11 cellular contexts compared by ENCODE assay signal in the genomic region with DNA sequence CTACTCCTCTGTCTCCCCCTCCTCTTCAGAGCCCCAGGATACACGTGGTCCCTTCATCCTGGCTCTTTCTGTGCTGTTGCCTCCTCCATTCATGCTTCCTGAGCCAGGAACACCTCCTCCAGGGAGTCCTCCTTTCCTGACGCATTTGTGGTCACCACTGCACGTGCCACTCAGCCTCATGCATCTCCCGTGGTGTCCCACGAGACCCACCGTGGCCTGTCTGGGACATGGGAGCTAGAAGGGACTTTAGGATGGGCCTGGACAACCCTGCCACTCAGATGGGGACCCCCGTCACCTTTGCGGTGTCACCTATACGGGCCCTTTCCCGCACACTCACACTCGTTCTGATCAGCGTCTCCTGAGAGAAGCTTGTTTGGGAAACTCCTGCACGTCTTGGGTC. TPM values are rescaled to one million over a fixed set of nuclear protein-coding genes. Genes with fewer than 3 reads are reported as not detected.
DNase-seq lines count a peak whose midpoint lies in the region; ATAC-seq, FAIRE-seq and TF ChIP-seq lines count a peak whose summit lies in the region.
"Had no signal": no experiment of that assay in that cellular context is flagged by ENCODE, and none has a peak within 500 bp of the region (broad histone marks: within the 10 kb centered on the region; RNA-seq: fewer than 3 reads in every experiment).

No MANE protein-coding gene starts in this region.

- DNase-seq in IMR-90 (no peak), right cardiac atrium (peak in 1 of 3 donors; percentile 51), small intestine (no peak), T1000 (lab: John Stamatoyannopoulos, UW) (no peak), NCI-H1417 treated with DMSO at 0.1 percent for 48 hours (lab: John Stamatoyannopoulos, UW) (no peak), medulla oblongata (ENCODE audit: extremely low spot score) (no peak), SJCRH30 (no peak)
- no peak for DNase-seq in activated naive CD4-positive, alpha-beta T cell treated with anti-CD3 and anti-CD28 coated beads, Interleukin-2, amount 50 U/mL, for 72 hours (ENCODE audit: low spot score in 2 of 2)
- DNase-seq: DMS79 treated with DMSO at 0.1 percent for 48 hours, SIG-M5 had no signal

- WGBS in IMR-90 (ENCODE audit: extremely low coverage in 2 of 2, insufficient read length in 1 of 2), 2 experiments = 75% methylated on average over 6 of the region's 13 CpGs; no CpG with 5 or more reads in 1 of the 2 experiments
- WGBS in right cardiac atrium = 75% methylated on average over 13 of the region's 13 CpGs
- WGBS in small intestine, 3 donors = 72 to 86% (median 75%) methylated on average over 13 of the region's 13 CpGs

- H3K79me1 ChIP-seq in IMR-90 (ENCODE audit: low read depth in 1 of 2, low read length in 2 of 2) = peaks cover 39 to 93% of the 10 kb centered on the region in 2 experiments

- no peak for FAIRE-seq in small intestine (lab: Jason Lieb, UNC)
- FAIRE-seq: keratinocyte had no signal

- H3K14ac ChIP-seq in IMR-90 (replicated peaks; ENCODE audit: low read depth, low read length) = no peak overlapping the region

- H3K36me3 ChIP-seq in IMR-90 (ENCODE audit: control insufficient read depth, insufficient read depth, low read length) = peaks cover 43% of the 10 kb centered on the region
- H3K36me3 ChIP-seq in small intestine (ENCODE audit: control insufficient read depth in 2 of 2, insufficient read depth in 2 of 2, low read length in 2 of 2) = no peaks in the 10 kb centered on the region
- H3K36me3 ChIP-seq in SJCRH30 = no peaks in the 10 kb centered on the region

- no peak overlapping the region; the same call in 1 of the 2 replicates for H2AK5ac ChIP-seq in IMR-90 (ENCODE audit: low read depth, low read length)

- H4K8ac ChIP-seq in IMR-90 (ENCODE audit: low read depth in 2 of 2, low read length in 2 of 2) = no peak overlapping the region

- H3K27me3 ChIP-seq in IMR-90 (ENCODE audit: control insufficient read depth, insufficient read depth, low read length) (no peaks in the 10 kb centered on the region), right cardiac atrium (ENCODE audit: control insufficient read depth, insufficient read depth) (no peaks in the 10 kb centered on the region), small intestine (ENCODE audit: control insufficient read depth in 2 of 2, insufficient read depth in 2 of 2, low read length in 2 of 2) (no peaks in the 10 kb centered on the region), SJCRH30 (no peaks in the 10 kb centered on the region)

- H3K27ac ChIP-seq in IMR-90 (ENCODE audit: insufficient read depth, low read length) (no peak overlapping the region), right cardiac atrium (ENCODE audit: low read length) (peak overlapping the region; percentile 6), small intestine (ENCODE audit: low read depth in 1 of 2, low read length in 1 of 2) (peak overlapping the region; percentile 56 to 83), SJCRH30 (no peak overlapping the region)

- POLR2A ChIA-PET in IMR-90 (lab: Charles Lee; ENCODE audit: unreplicated experiment) = no interaction called here

- peaks cover 53% of the 10 kb centered on the region for H4K20me1 ChIP-seq in IMR-90 (ENCODE audit: insufficient read depth, low read length)

- TF ChIP-seq POLR2A in IMR-90 (IDR thresholded peaks at IDR 0.05; ENCODE audit: low read depth, low read length) = no peak

- H4K5ac ChIP-seq in IMR-90 (ENCODE audit: low read depth, low read length) = no peak overlapping the region

- H2BK20ac ChIP-seq in IMR-90 (ENCODE audit: low read depth, low read length) = no peak overlapping the region

- intact Hi-C loops in IMR-90 (cut with micrococcal nuclease) (no loop called here), right cardiac atrium (cut with DNase I) (no loop called here)

- H2BK5ac ChIP-seq in IMR-90 (ENCODE audit: low read depth, low read length, poor library complexity, severe bottlenecking) = no peak overlapping the region

- no peak overlapping the region for H3K23ac ChIP-seq in IMR-90 (ENCODE audit: low read depth, low read length)

- H3K9ac ChIP-seq in IMR-90 (ENCODE audit: low read depth, low read length) = no peak overlapping the region

- H3K4me1 ChIP-seq in IMR-90 (ENCODE audit: control insufficient read depth, insufficient read depth, low read length) (peaks cover 18% of the 10 kb centered on the region), right cardiac atrium (ENCODE audit: control insufficient read depth, insufficient read depth, low read length) (peaks cover 1% of the 10 kb centered on the region), small intestine (ENCODE audit: control insufficient read depth in 2 of 2, insufficient read depth in 1 of 2, low read depth in 1 of 2, low read length in 1 of 2) (peaks cover 6 to 19% of the 10 kb centered on the region in 2 donors), SJCRH30 (peaks cover 2% of the 10 kb centered on the region; the same call in 1 of the 2 replicates)

- H3K4me3 ChIP-seq in IMR-90 (ENCODE audit: insufficient read depth, low read depth, low read length) = no peak overlapping the region
- no peak overlapping the region for H3K4me3 ChIP-seq in right cardiac atrium (ENCODE audit: low read length)
- no peak overlapping the region for H3K4me3 ChIP-seq in small intestine (ENCODE audit: low read depth in 1 of 2, low read length in 2 of 2)
- H3K4me3 ChIP-seq in SJCRH30 = no peak overlapping the region

- no peak overlapping the region for H2BK120ac ChIP-seq in IMR-90 (ENCODE audit: low read depth, low read length)

- H3K27ac Mint-ChIP-seq in activated naive CD4-positive, alpha-beta T cell treated with anti-CD3 and anti-CD28 coated beads, Interleukin-2, amount 50 U/mL, for 72 hours = peak overlapping the region; percentile 90 to 91

- no peak overlapping the region for H3K18ac ChIP-seq in IMR-90 (ENCODE audit: low read depth, low read length)

- TF ChIP-seq CTCF in IMR-90 (conservative IDR thresholded peaks at IDR 0.05; ENCODE audit: low read depth, low read length) = no peak

- H3K4me2 ChIP-seq in IMR-90 (ENCODE audit: low read depth, low read length) = no peak overlapping the region

- H2BK15ac ChIP-seq in IMR-90 (ENCODE audit: low read depth, low read length) = no peak overlapping the region

- H3K9me3 Mint-ChIP-seq in activated naive CD4-positive, alpha-beta T cell treated with anti-CD3 and anti-CD28 coated beads, Interleukin-2, amount 50 U/mL, for 72 hours = peaks cover 9 to 20% of the 10 kb centered on the region in 2 donors

- H2AFZ ChIP-seq in IMR-90 (replicated peaks; ENCODE audit: low read length, poor library complexity) = no peak overlapping the region

- H3K9me1 ChIP-seq in IMR-90 (ENCODE audit: insufficient read depth, low read length) = peaks cover 24% of the 10 kb centered on the region; the same call in 1 of the 2 replicates

- no peak overlapping the region for H4K91ac ChIP-seq in IMR-90 (ENCODE audit: insufficient read depth, low read depth, low read length)

- in situ Hi-C loops in IMR-90 (cut with MboI; ENCODE audit: low sequenced_read_pairs) = no loop called here

- no TSS peak for BruUV-seq in IMR-90 (replicated peaks; lab: Mats Ljungman, UMichigan)

- peaks cover 19 to 41% of the 10 kb centered on the region in 2 donors for H3K36me3 Mint-ChIP-seq in activated naive CD4-positive, alpha-beta T cell treated with anti-CD3 and anti-CD28 coated beads, Interleukin-2, amount 50 U/mL, for 72 hours

- H3K4ac ChIP-seq in IMR-90 (ENCODE audit: low read depth, low read length) = peak overlapping the region; percentile 0; the same call in 1 of the 2 replicates

- peak overlapping the region; percentile 1 for H2AK9ac ChIP-seq in IMR-90 (replicated peaks; ENCODE audit: low read depth, low read length, poor library complexity)

- no peak for TF ChIP-seq RAD21 in IMR-90 (IDR thresholded peaks at IDR 0.05; ENCODE audit: low read length)

- dilution Hi-C loops in IMR-90 (cut with HindIII; ENCODE audit: low sequenced_read_pairs, unreplicated experiment) = no loop called here

- ATAC-seq in IMR-90 (ENCODE audit: low read depth) = no peak
- peak in 1 of 2 donors; percentile 8 for ATAC-seq in activated naive CD4-positive, alpha-beta T cell treated with anti-CD3 and anti-CD28 coated beads, Interleukin-2, amount 50 U/mL, for 72 hours
- ATAC-seq in right cardiac atrium = no peak

- no peak overlapping the region for H3K56ac ChIP-seq in IMR-90 (ENCODE audit: extremely low read depth, insufficient read depth, low read length)

- no peaks in the 10 kb centered on the region for H3K9me3 ChIP-seq in IMR-90 (ENCODE audit: control insufficient read depth, insufficient read depth, low read length)
- no peaks in the 10 kb centered on the region for H3K9me3 ChIP-seq in right cardiac atrium (ENCODE audit: control insufficient read depth, low read length)
- H3K9me3 ChIP-seq in small intestine (ENCODE audit: control insufficient read depth, low read depth) = no peaks in the 10 kb centered on the region
- no peaks in the 10 kb centered on the region for H3K9me3 ChIP-seq in SJCRH30 (replicated peaks)

- CTCF ChIA-PET in IMR-90 (lab: Yijun Ruan, JAX) = interaction anchor here (0.9 kb wide), 1 partner anchor 187 kb away, joined by 3 read pairs; no protein-coding TSS in a partner anchor

RNA-seq across cellular contexts. Expression of a gene that starts 6.7 kb away (rescaled TPM):
- total RNA-seq in IMR-90 (2012; rRNA removed) = 35.8 and 37.8 TPM in 2 replicates
- 42.7 and 43.3 TPM in 2 replicates for polyA plus RNA-seq in IMR-90 (2012; rRNA removed)
- polyA plus RNA-seq in IMR-90 (2012; cell fraction: cytosol; rRNA removed) = 34.1 and 37.4 TPM in 2 replicates
- 14.4 and 29.4 TPM in 2 replicates for polyA plus RNA-seq in IMR-90 (2012; cell fraction: nucleus; rRNA removed; ENCODE audit: low replicate concordance)
- total RNA-seq in activated naive CD4-positive, alpha-beta T cell treated with anti-CD3 and anti-CD28 coated beads, Interleukin-2, amount 50 U/mL, for 72 hours = 10 to 100 TPM in 1 of 2 donors, 1 to 10 TPM in 1; 4.0 to 17.0 TPM
- total RNA-seq in right cardiac atrium = 10 to 100 TPM in 3 of 4 donors, 1 to 10 TPM in 1; 9.0 to 23.2 (median 14.7) TPM
- polyA plus RNA-seq in right cardiac atrium = 8.8 TPM
- 10 to 100 TPM in 2 of 3 donors, 1 to 10 TPM in 1; 3.4 to 22.3 (median 13.0) TPM for polyA plus RNA-seq in small intestine
- total RNA-seq in SJCRH30 (2014; rRNA removed; shearing (Covaris generic)) = 26.3 and 27.1 TPM in 2 replicates

RNA-seq across cellular contexts. Expression of a gene that starts 25.9 kb away (rescaled TPM):
- total RNA-seq in IMR-90 (2012; rRNA removed) (1.1 TPM in 2 replicates), right cardiac atrium (under 1 TPM in 3 of 4 donors, not detected in 1; 0.12 to 0.28 (median 0.17) TPM)
- polyA plus RNA-seq in IMR-90 (2012; rRNA removed) (0.73 and 0.80 TPM in 2 replicates), right cardiac atrium (0.07 TPM), small intestine (under 1 TPM in 1 of 3 donors, not detected in 2; 0.04 TPM)
- 0.32 and 0.48 TPM in 2 replicates for polyA plus RNA-seq in IMR-90 (2012; cell fraction: cytosol; rRNA removed)
- polyA plus RNA-seq in IMR-90 (2012; cell fraction: nucleus; rRNA removed; ENCODE audit: low replicate concordance) = 0.58 and 0.65 TPM in 2 replicates
- total RNA-seq in activated naive CD4-positive, alpha-beta T cell treated with anti-CD3 and anti-CD28 coated beads, Interleukin-2, amount 50 U/mL, for 72 hours = not detected
- total RNA-seq in SJCRH30 (2014; rRNA removed; shearing (Covaris generic)) = 0.05 and 0.24 TPM in 2 replicates
- polyA plus RNA-seq: keratinocyte had no signal

RNA-seq across cellular contexts. Expression of a gene that starts 47.5 kb away (rescaled TPM):
- total RNA-seq in IMR-90 (2012; rRNA removed) = 133 and 208 TPM in 2 replicates
- polyA plus RNA-seq in IMR-90 (2012; rRNA removed) = 246 and 280 TPM in 2 replicates
- 218 and 493 TPM in 2 replicates for polyA plus RNA-seq in IMR-90 (2012; cell fraction: cytosol; rRNA removed)
- 63.6 and 110 TPM in 2 replicates for polyA plus RNA-seq in IMR-90 (2012; cell fraction: nucleus; rRNA removed; ENCODE audit: low replicate concordance)
- 100 to 1,000 TPM in 1 of 2 donors, 10 to 100 TPM in 1; 77.0 to 127 TPM for total RNA-seq in activated naive CD4-positive, alpha-beta T cell treated with anti-CD3 and anti-CD28 coated beads, Interleukin-2, amount 50 U/mL, for 72 hours
- total RNA-seq in right cardiac atrium = 10 to 100 TPM; 69.0 to 76.7 (median 75.1) TPM
- 69.5 TPM for polyA plus RNA-seq in right cardiac atrium
- polyA plus RNA-seq in small intestine = 100 to 1,000 TPM; 176 to 279 (median 276) TPM
- total RNA-seq in SJCRH30 (2014; rRNA removed; shearing (Covaris generic)) = 175 and 179 TPM in 2 replicates

Comparison
In these comparisons a context has a peak if more than half of its experiments do, and no peak if none do; other contexts are left out.
1. H3K27ac ChIP-seq: peak in right cardiac atrium (single experiment) and small intestine (2 of 2); none in IMR-90 (single experiment) and SJCRH30 (single experiment).